In the genomic region with DNA sequence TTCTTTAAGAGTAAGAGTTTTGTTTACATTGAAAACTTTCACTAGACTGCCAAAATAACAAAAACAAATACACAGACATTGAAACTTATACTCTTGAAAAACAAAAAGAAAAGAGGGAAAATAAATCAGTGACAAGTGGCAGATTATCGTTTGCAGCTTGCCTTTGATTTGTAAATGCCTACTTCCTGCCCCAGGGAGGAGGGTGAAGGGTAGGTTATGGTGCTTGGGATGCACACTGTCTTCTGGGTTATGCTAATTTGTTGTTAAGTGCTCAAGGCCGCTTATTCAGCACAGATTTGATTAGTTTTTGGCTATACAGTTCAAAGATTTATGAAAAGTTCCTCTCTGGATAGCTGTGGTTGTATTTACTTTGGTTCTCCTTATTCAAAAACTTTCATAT, we compare ENCODE assay signal across 23 cellular contexts.
A peak's percentile ranks its signal among the peaks of the same experiment; 100 is the strongest.
DNase-seq lines count a peak whose midpoint lies in the region; ATAC-seq and TF ChIP-seq lines count a peak whose summit lies in the region.
"Had no signal": no experiment of that assay in that cellular context is flagged by ENCODE, and none has a peak within 500 bp of the region (broad histone marks: within the 10 kb centered on the region; RNA-seq: fewer than 3 reads in every experiment).

No MANE protein-coding gene starts in this region.

- H3K4me2 ChIP-seq in skeletal muscle satellite cell (ENCODE audit: low read length) (peak overlapping the region; percentile 51), smooth muscle cell (no peak overlapping the region)
- H3K4me2 ChIP-seq: BLaER1, hepatocyte had no signal

- H3K9me3 ChIP-seq in skeletal muscle satellite cell (replicated peaks; ENCODE audit: low read length) (no peaks in the 10 kb centered on the region), smooth muscle cell (replicated peaks; ENCODE audit: low read depth) (no peaks in the 10 kb centered on the region)
- H3K9me3 ChIP-seq: BLaER1, Peyer's patch had no signal

- ATAC-seq in GM21619 (IDR thresholded peaks at IDR 0.05; ENCODE audit: unreplicated experiment) (no peak), HG02763 (IDR thresholded peaks at IDR 0.05; ENCODE audit: unreplicated experiment) (no peak)
- ATAC-seq: activated CD4-positive, CD25-positive, alpha-beta regulatory T cell treated with anti-CD3 and anti-CD28 coated beads, Interleukin-2, amount 50 U/mL, for 24 hours; activated naive CD4-positive, alpha-beta T cell treated with anti-CD3 and anti-CD28 coated beads, Interleukin-2, amount 50 U/mL, for 72 hours; activated T-cell treated with anti-CD3 and anti-CD28 coated beads, Interleukin-2, amount 50 U/mL, for 72 hours; SK-N-SH treated with all-trans-retinoic acid at 6 μM for 48 hours had no signal

- no peaks in the 10 kb centered on the region for H3K79me2 ChIP-seq in smooth muscle cell (ENCODE audit: low read depth)
- H3K79me2 ChIP-seq: hepatocyte, parathyroid adenoma had no signal

- no peak overlapping the region for H3K9ac ChIP-seq in skeletal muscle satellite cell (ENCODE audit: low read depth, low read length)
- no peak overlapping the region for H3K9ac ChIP-seq in smooth muscle cell (ENCODE audit: low read depth)
- H3K9ac ChIP-seq: BLaER1, parathyroid adenoma had no signal

- H3F3A ChIP-seq in smooth muscle cell (ENCODE audit: low read depth): peaks cover 11% of the 10 kb centered on the region

- 50% methylated on average over 2 of the region's 2 CpGs for WGBS in smooth muscle cell (ENCODE audit: low lambda C conversion rate)

- H3K36me3 ChIP-seq in brain microvascular endothelial cell (replicated peaks) (no peaks in the 10 kb centered on the region), skeletal muscle satellite cell (ENCODE audit: insufficient read depth, low read length) (no peaks in the 10 kb centered on the region), smooth muscle cell (ENCODE audit: low read depth) (no peaks in the 10 kb centered on the region)
- H3K36me3 ChIP-seq: BLaER1, Peyer's patch had no signal

- DNase-seq in NCI-H345 (lab: John Stamatoyannopoulos, UW): peak; percentile 27
- DNase-seq in NCI-H345 treated with DMSO at 0.1 percent for 48 hours (lab: John Stamatoyannopoulos, UW; ENCODE audit: unreplicated experiment): no peak
- DNase-seq in NCI-H748 treated with DMSO at 0.1 percent for 48 hours (lab: John Stamatoyannopoulos, UW): peak; percentile 74
- DNase-seq in brain microvascular endothelial cell: no peak
- DNase-seq in smooth muscle cell (lab: John Stamatoyannopoulos, UW; ENCODE audit: unreplicated experiment): no peak
- DNase-seq: 8988T; activated T-cell treated with anti-CD3 and anti-CD28 coated beads, Interleukin-2, amount 50 U/mL, for 72 hours; GF-D8; NCI-H187 treated with DMSO at 0.1 percent for 48 hours; NCI-H524; Peyer's patch; stimulated activated CD4-positive, alpha-beta T cell treated with anti-CD3 and anti-CD28 coated beads, Interleukin-4, amount 100 ng/mL, for 1 hour; T-helper 9 cell had no signal

- H4K20me1 ChIP-seq in smooth muscle cell (ENCODE audit: low read depth): no peaks in the 10 kb centered on the region
- H4K20me1 ChIP-seq: BLaER1 had no signal

- H3K4me3 ChIP-seq in brain microvascular endothelial cell (ENCODE audit: low read depth, low read length) (no peak overlapping the region), skeletal muscle satellite cell (ENCODE audit: low read length) (no peak overlapping the region), smooth muscle cell (no peak overlapping the region)
- H3K4me3 ChIP-seq: BLaER1, hepatocyte, lung, Peyer's patch had no signal

- H2AFZ ChIP-seq in smooth muscle cell (ENCODE audit: low read depth): no peak overlapping the region
- H2AFZ ChIP-seq: hepatocyte had no signal

- TF ChIP-seq CTCF in brain microvascular endothelial cell (IDR thresholded peaks at IDR 0.05; ENCODE audit: low read depth, low read length, missing control alignments): no peak
- no peak for TF ChIP-seq CTCF in smooth muscle cell (IDR thresholded peaks at IDR 0.05; ENCODE audit: borderline replicate concordance, insufficient read depth, poor library complexity, severe bottlenecking)

- H3K27me3 ChIP-seq in brain microvascular endothelial cell (replicated peaks): no peaks in the 10 kb centered on the region
- no peaks in the 10 kb centered on the region for H3K27me3 ChIP-seq in skeletal muscle satellite cell (ENCODE audit: control insufficient read depth, insufficient read depth, low read length)
- no peaks in the 10 kb centered on the region for H3K27me3 ChIP-seq in smooth muscle cell (ENCODE audit: low read depth)
- H3K27me3 ChIP-seq: BLaER1, hepatocyte, Peyer's patch had no signal

- peaks cover 41% of the 10 kb centered on the region for H3K4me1 ChIP-seq in skeletal muscle satellite cell (ENCODE audit: control insufficient read depth, insufficient read depth, low read length)
- H3K4me1 ChIP-seq in smooth muscle cell (ENCODE audit: low read depth): peaks cover 15% of the 10 kb centered on the region
- H3K4me1 ChIP-seq: parathyroid adenoma had no signal

- in situ Hi-C loops in brain microvascular endothelial cell (cut with HindIII; ENCODE audit: low pct_ligation_motif_present, low sequenced_read_pairs): no loop called here

- H3K27ac ChIP-seq in brain microvascular endothelial cell (peak overlapping the region; percentile 83), smooth muscle cell (ENCODE audit: low read depth) (no peak overlapping the region)
- H3K27ac ChIP-seq: BLaER1, hepatocyte, parathyroid adenoma had no signal

Comparison
In these comparisons a context has a peak if more than half of its experiments do, and no peak if none do; other contexts are left out.
1. DNase-seq: peak in NCI-H345 (single experiment) and NCI-H748 treated with DMSO at 0.1 percent for 48 hours (single experiment); none in NCI-H345 treated with DMSO at 0.1 percent for 48 hours (single experiment), brain microvascular endothelial cell (single experiment) and smooth muscle cell (single experiment).